Comparison of ENCODE assay signal across 8 cellular contexts in genomic region chr13:52665325-52665724, GRCh38. TPM values are rescaled to one million over a fixed set of nuclear protein-coding genes. Genes with fewer than 3 reads are reported as not detected.
DNase-seq lines count a peak whose midpoint lies in the region; ATAC-seq and TF ChIP-seq lines count a peak whose summit lies in the region.

No MANE protein-coding gene starts in this region.

- H3K9me3 ChIP-seq in BE2C (no peaks in the 10 kb centered on the region), uterus (no peaks in the 10 kb centered on the region)

- no peaks in the 10 kb centered on the region for H3F3A ChIP-seq in GM23338 (replicated peaks; ENCODE audit: low read depth)

- H3K4me1 Mint-ChIP-seq in GM23338: peaks cover 2% of the 10 kb centered on the region; the same call in 2 of the 3 replicates

- no peak for ATAC-seq in GM23338

- no peak overlapping the region for H2AFZ ChIP-seq in GM23338

- DNase-seq in BE2C: peak; percentile 27
- DNase-seq in GM23338 (ENCODE audit: low spot score): peak; percentile 50
- peak; percentile 57 for DNase-seq in SW480 (ENCODE audit: low spot score)
- no peak for DNase-seq in kidney epithelial cell (ENCODE audit: low read depth)
- DNase-seq in NCI-H510A (lab: John Stamatoyannopoulos, UW): no peak
- DNase-seq in SK-N-DZ (ENCODE audit: low spot score): no peak
- no peak for DNase-seq in NCI-H2081 (lab: John Stamatoyannopoulos, UW)
- no peak for DNase-seq in uterus

- H3K27ac Mint-ChIP-seq in GM23338: no peak overlapping the region

- no peak overlapping the region for H3K27ac ChIP-seq in GM23338 (ENCODE audit: low read depth)
- H3K27ac ChIP-seq in uterus: no peak overlapping the region

- no peaks in the 10 kb centered on the region for H4K20me1 ChIP-seq in GM23338 (replicated peaks; ENCODE audit: insufficient read depth)

- TF ChIP-seq POLR2A in uterus (IDR thresholded peaks at IDR 0.05): no peak

- H3K27me3 ChIP-seq in BE2C (no peaks in the 10 kb centered on the region), GM23338 (ENCODE audit: insufficient read depth) (no peaks in the 10 kb centered on the region), kidney epithelial cell (ENCODE audit: control insufficient read depth, insufficient read depth, low read length) (no peaks in the 10 kb centered on the region), uterus (no peaks in the 10 kb centered on the region)

- peaks cover 67% of the 10 kb centered on the region; the same call in 2 of the 3 replicates for H3K36me3 Mint-ChIP-seq in GM23338 (ENCODE audit: low read depth)

- H3K4me2 ChIP-seq in GM23338: no peak overlapping the region

- H3K36me3 ChIP-seq in BE2C: peaks cover 80% of the 10 kb centered on the region
- H3K36me3 ChIP-seq in GM23338 (ENCODE audit: insufficient read depth): peaks cover 37% of the 10 kb centered on the region; the same call in 1 of the 2 replicates
- H3K36me3 ChIP-seq in kidney epithelial cell (ENCODE audit: control insufficient read depth, insufficient read depth, low read length): no peaks in the 10 kb centered on the region
- no peaks in the 10 kb centered on the region for H3K36me3 ChIP-seq in uterus

- H3K9me2 ChIP-seq in GM23338 (ENCODE audit: insufficient read depth): no peaks in the 10 kb centered on the region

- no peaks in the 10 kb centered on the region for H3K9me3 Mint-ChIP-seq in GM23338

- TF ChIP-seq CTCF in BE2C (IDR thresholded peaks at IDR 0.05; ENCODE audit: low read depth, low read length) (peak; percentile 61), GM23338 (conservative IDR thresholded peaks at IDR 0.05; ENCODE audit: low read depth in 2 of 2) (peak in 1 of 2 experiments; percentile 83; a peak in 3 of 4 replicates), kidney epithelial cell (IDR thresholded peaks at IDR 0.05; ENCODE audit: insufficient read depth, low read length, poor library complexity, severe bottlenecking) (peak; percentile 43), uterus (IDR thresholded peaks at IDR 0.05) (peak in 1 of 4 experiments; percentile 7)

- H3K4me3 Mint-ChIP-seq in GM23338: no peak overlapping the region

- no peaks in the 10 kb centered on the region for H3K27me3 Mint-ChIP-seq in GM23338 (ENCODE audit: insufficient read depth, low read depth, poor library complexity)

- intact Hi-C loops in uterus (cut with DNase I; ENCODE audit: low total_unique reads): no loop called here

- H3K4me3 ChIP-seq in BE2C (ENCODE audit: low read depth, low read length): no peak overlapping the region
- no peak overlapping the region for H3K4me3 ChIP-seq in GM23338
- H3K4me3 ChIP-seq in kidney epithelial cell (ENCODE audit: low read depth, low read length): no peak overlapping the region
- H3K4me3 ChIP-seq in uterus: no peak overlapping the region

- peaks cover under 1% of the 10 kb centered on the region; the same call in 1 of the 2 replicates for H3K79me2 ChIP-seq in GM23338 (replicated peaks; ENCODE audit: insufficient read depth)

- no peaks in the 10 kb centered on the region for H3K4me1 ChIP-seq in BE2C
- H3K4me1 ChIP-seq in GM23338 (ENCODE audit: insufficient read depth): no peaks in the 10 kb centered on the region
- no peaks in the 10 kb centered on the region for H3K4me1 ChIP-seq in uterus

TF ChIP-seq in GM23338, 12 proteins besides CTCF, POLR2A, EP300 and RAD21 (continues in another document):
- no peak for TF ChIP-seq NANOG (IDR thresholded peaks at IDR 0.05; ENCODE audit: borderline replicate concordance)
- no peak for TF ChIP-seq EZH2phosphoT487 (IDR thresholded peaks at IDR 0.05; ENCODE audit: unreplicated experiment)
- TF ChIP-seq, protein P1, sequence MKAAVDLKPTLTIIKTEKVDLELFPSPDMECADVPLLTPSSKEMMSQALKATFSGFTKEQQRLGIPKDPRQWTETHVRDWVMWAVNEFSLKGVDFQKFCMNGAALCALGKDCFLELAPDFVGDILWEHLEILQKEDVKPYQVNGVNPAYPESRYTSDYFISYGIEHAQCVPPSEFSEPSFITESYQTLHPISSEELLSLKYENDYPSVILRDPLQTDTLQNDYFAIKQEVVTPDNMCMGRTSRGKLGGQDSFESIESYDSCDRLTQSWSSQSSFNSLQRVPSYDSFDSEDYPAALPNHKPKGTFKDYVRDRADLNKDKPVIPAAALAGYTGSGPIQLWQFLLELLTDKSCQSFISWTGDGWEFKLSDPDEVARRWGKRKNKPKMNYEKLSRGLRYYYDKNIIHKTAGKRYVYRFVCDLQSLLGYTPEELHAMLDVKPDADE (IDR thresholded peaks at IDR 0.05): no peak
- no peak for TF ChIP-seq STAT1 (IDR thresholded peaks at IDR 0.05; ENCODE audit: unreplicated experiment)
- TF ChIP-seq, protein P2, sequence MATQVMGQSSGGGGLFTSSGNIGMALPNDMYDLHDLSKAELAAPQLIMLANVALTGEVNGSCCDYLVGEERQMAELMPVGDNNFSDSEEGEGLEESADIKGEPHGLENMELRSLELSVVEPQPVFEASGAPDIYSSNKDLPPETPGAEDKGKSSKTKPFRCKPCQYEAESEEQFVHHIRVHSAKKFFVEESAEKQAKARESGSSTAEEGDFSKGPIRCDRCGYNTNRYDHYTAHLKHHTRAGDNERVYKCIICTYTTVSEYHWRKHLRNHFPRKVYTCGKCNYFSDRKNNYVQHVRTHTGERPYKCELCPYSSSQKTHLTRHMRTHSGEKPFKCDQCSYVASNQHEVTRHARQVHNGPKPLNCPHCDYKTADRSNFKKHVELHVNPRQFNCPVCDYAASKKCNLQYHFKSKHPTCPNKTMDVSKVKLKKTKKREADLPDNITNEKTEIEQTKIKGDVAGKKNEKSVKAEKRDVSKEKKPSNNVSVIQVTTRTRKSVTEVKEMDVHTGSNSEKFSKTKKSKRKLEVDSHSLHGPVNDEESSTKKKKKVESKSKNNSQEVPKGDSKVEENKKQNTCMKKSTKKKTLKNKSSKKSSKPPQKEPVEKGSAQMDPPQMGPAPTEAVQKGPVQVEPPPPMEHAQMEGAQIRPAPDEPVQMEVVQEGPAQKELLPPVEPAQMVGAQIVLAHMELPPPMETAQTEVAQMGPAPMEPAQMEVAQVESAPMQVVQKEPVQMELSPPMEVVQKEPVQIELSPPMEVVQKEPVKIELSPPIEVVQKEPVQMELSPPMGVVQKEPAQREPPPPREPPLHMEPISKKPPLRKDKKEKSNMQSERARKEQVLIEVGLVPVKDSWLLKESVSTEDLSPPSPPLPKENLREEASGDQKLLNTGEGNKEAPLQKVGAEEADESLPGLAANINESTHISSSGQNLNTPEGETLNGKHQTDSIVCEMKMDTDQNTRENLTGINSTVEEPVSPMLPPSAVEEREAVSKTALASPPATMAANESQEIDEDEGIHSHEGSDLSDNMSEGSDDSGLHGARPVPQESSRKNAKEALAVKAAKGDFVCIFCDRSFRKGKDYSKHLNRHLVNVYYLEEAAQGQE (IDR thresholded peaks at IDR 0.05; ENCODE audit: unreplicated experiment): no peak
- no peak for TF ChIP-seq EZH2 (IDR thresholded peaks at IDR 0.05; ENCODE audit: low read depth, unreplicated experiment)
- no peak for TF ChIP-seq JUNB (IDR thresholded peaks at IDR 0.05; ENCODE audit: unreplicated experiment)
- TF ChIP-seq ZNF331 (CRISPR knock-in tag; IDR thresholded peaks at IDR 0.05; ENCODE audit: low read depth): no peak

RNA-seq across cellular contexts. Expression of gene SUGT1, which starts 12.7 kb away (rescaled TPM):
- 95.2 TPM for polyA plus RNA-seq in BE2C (2012; ENCODE audit: insufficient read depth, insufficient read length, low read depth)
- total RNA-seq in GM23338 (2014; rRNA removed; shearing (Covaris generic)): 60.9 and 61.3 TPM in 2 replicates
- polyA plus RNA-seq in GM23338 (2016; fragmentation: Nextera tagmentation; extraction: Ambion mirVana): 153 and 172 TPM in 2 replicates
- total RNA-seq in kidney epithelial cell (44.6 and 49.8 TPM in 2 replicates), uterus (100 to 1,000 TPM in 1 of 4 donors, 10 to 100 TPM in 3; 20.9 to 102 (median 60.5) TPM)
- polyA plus RNA-seq in SK-N-DZ (2014; cell fraction: cytosol; rRNA removed): 50.7 and 52.5 TPM in 2 replicates
- 27.4 and 36.2 TPM in 2 replicates for polyA plus RNA-seq in SK-N-DZ (2014; cell fraction: nucleus; rRNA removed)

RNA-seq across cellular contexts. Expression of gene HNRNPA1L2, which starts 23.1 kb away (rescaled TPM):
- 30.7 TPM for polyA plus RNA-seq in BE2C (2012; ENCODE audit: insufficient read depth, insufficient read length, low read depth)
- 3.3 and 3.6 TPM in 2 replicates for total RNA-seq in GM23338 (2014; rRNA removed; shearing (Covaris generic))
- polyA plus RNA-seq in GM23338 (2016; fragmentation: Nextera tagmentation; extraction: Ambion mirVana): 7.2 and 9.4 TPM in 2 replicates
- total RNA-seq in kidney epithelial cell (4.0 and 7.2 TPM in 2 replicates), uterus (10 to 100 TPM in 1 of 4 donors, 1 to 10 TPM in 2, under 1 TPM in 1; 0.51 to 12.9 (median 7.4) TPM)
- polyA plus RNA-seq in SK-N-DZ (2014; cell fraction: cytosol; rRNA removed): 4.0 and 7.0 TPM in 2 replicates
- 5.9 and 7.9 TPM in 2 replicates for polyA plus RNA-seq in SK-N-DZ (2014; cell fraction: nucleus; rRNA removed)

Comparison
In these comparisons a context has a peak if more than half of its experiments do, and no peak if none do; other contexts are left out.
1. DNase-seq: peak in BE2C (single experiment), GM23338 (single experiment) and SW480 (single experiment); none in kidney epithelial cell (single experiment), NCI-H510A (single experiment), SK-N-DZ (single experiment), NCI-H2081 (0 of 2) and uterus (0 of 2).